ENCODE assay signal across 32 cellular contexts in the genomic region with DNA sequence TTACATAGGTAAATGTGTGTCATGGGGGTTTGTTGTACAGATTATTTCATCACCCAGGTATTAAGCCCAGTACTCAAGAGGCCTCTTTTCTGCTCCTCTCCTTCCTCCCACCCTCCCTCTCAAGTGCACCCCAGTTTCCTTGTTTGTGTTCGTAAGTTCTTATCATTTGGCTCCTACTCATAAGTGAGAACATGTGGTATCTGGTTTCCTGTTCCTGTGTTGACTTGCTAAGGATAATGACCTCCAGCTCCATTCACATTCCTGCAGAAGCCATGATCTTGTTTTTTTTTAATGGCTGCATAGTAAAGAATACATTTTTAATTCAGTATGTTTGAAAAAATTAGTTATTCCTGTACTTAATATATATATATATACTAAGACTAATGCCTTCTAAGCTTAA.
"Had no signal": no experiment of that assay in that cellular context is flagged by ENCODE, and none has a peak within 500 bp of the region (broad histone marks: within the 10 kb centered on the region; RNA-seq: fewer than 3 reads in every experiment).

No MANE protein-coding gene starts in this region.

- H3K27ac ChIP-seq: brain microvascular endothelial cell, foreskin keratinocyte, heart right ventricle, neural progenitor cell, parathyroid adenoma, right atrium auricular region, testis, transverse colon had no signal

- H3K36me3 Mint-ChIP-seq: activated naive CD4-positive, alpha-beta T cell treated with anti-CD3 and anti-CD28 coated beads, Interleukin-2, amount 10 ng/mL, durations not matched to agents 7 days and 5 days; activated naive CD8-positive, alpha-beta T cell treated with anti-CD3 and anti-CD28 coated beads, Interleukin-2, amount 10 ng/mL, durations not matched to agents 7 days and 5 days; memory B cell; natural killer cell; neural progenitor cell; WTC11 had no signal

- H3K4me3 Mint-ChIP-seq: activated CD4-positive, alpha-beta memory T cell treated with anti-CD3 and anti-CD28 coated beads, Interleukin-2, amount 10 ng/mL, durations not matched to agents 7 days and 5 days; activated CD4-positive, alpha-beta T cell treated with anti-CD3 and anti-CD28 coated beads, Interleukin-2, amount 10 ng/mL, durations not matched to agents 7 days and 5 days; activated naive CD4-positive, alpha-beta T cell treated with anti-CD3 and anti-CD28 coated beads, Interleukin-2, amount 10 ng/mL, durations not matched to agents 7 days and 5 days; activated naive CD8-positive, alpha-beta T cell treated with anti-CD3 and anti-CD28 coated beads, Interleukin-2, amount 10 ng/mL, durations not matched to agents 7 days and 5 days; activated T-cell treated with anti-CD3 and anti-CD28 coated beads, Interleukin-2, amount 50 U/mL, for 24 hours; memory B cell; natural killer cell; neural progenitor cell; T-helper 1 cell treated with Interleukin-12 subunit alpha and Interleukin-12 subunit beta and Interleukin-4 antibody, amounts not matched to agents 30 μg/mL and 1 μg/mL, for 36 hours; WTC11 had no signal

- DNase-seq: activated CD4-positive, alpha-beta memory T cell treated with anti-CD3 and anti-CD28 coated beads, Interleukin-2, amount 10 ng/mL, durations not matched to agents 7 days and 5 days; activated CD4-positive, alpha-beta T cell treated with anti-CD3 and anti-CD28 coated beads for 1 hour; activated CD4-positive, alpha-beta T cell treated with anti-CD3 and anti-CD28 coated beads, Interleukin-2, amount 10 ng/mL, durations not matched to agents 7 days and 5 days; activated CD8-positive, alpha-beta memory T cell treated with anti-CD3 and anti-CD28 coated beads, Interleukin-2, amount 50 U/mL, for 48 hours; activated gamma-delta T cell; activated naive CD4-positive, alpha-beta T cell treated with anti-CD3 and anti-CD28 coated beads, Interleukin-2, amount 10 ng/mL, durations not matched to agents 7 days and 5 days; activated naive CD8-positive, alpha-beta T cell treated with anti-CD3 and anti-CD28 coated beads, Interleukin-2, amount 10 ng/mL, durations not matched to agents 7 days and 5 days; activated T-cell treated with anti-CD3 and anti-CD28 coated beads, Interleukin-2, amount 50 U/mL, for 24 hours; amniotic stem cell; brain microvascular endothelial cell; caudate nucleus; heart right ventricle; left ventricle myocardium superior; natural killer cell; occipital lobe; stimulated activated CD4-positive, alpha-beta T cell treated with anti-CD3 and anti-CD28 coated beads, Interleukin-15, amount 100 ng/mL, for 24 hours; stimulated activated CD4-positive, alpha-beta T cell treated with anti-CD3 and anti-CD28 coated beads, Interleukin-2, amount 100 ng/mL, for 24 hours; stimulated activated naive CD4-positive, alpha-beta T cell treated with Interleukin-2 at 50 U/mL for 16 hours; T-helper 9 cell; testis; transverse colon had no signal

- H3K9ac ChIP-seq: neural progenitor cell, parathyroid adenoma had no signal

- H3K27ac Mint-ChIP-seq: activated CD4-positive, alpha-beta memory T cell treated with anti-CD3 and anti-CD28 coated beads, Interleukin-2, amount 10 ng/mL, durations not matched to agents 7 days and 5 days; activated CD4-positive, alpha-beta T cell treated with anti-CD3 and anti-CD28 coated beads, Interleukin-2, amount 10 ng/mL, durations not matched to agents 7 days and 5 days; activated naive CD4-positive, alpha-beta T cell treated with anti-CD3 and anti-CD28 coated beads, Interleukin-2, amount 10 ng/mL, durations not matched to agents 7 days and 5 days; activated naive CD8-positive, alpha-beta T cell treated with anti-CD3 and anti-CD28 coated beads, Interleukin-2, amount 10 ng/mL, durations not matched to agents 7 days and 5 days; activated T-cell treated with anti-CD3 and anti-CD28 coated beads, Interleukin-2, amount 50 U/mL, for 24 hours; memory B cell; natural killer cell; neural progenitor cell; T-helper 1 cell treated with Interleukin-12 subunit alpha and Interleukin-12 subunit beta and Interleukin-4 antibody, amounts not matched to agents 30 μg/mL and 1 μg/mL, for 36 hours; WTC11 had no signal

- H3K4me2 ChIP-seq: neural progenitor cell had no signal

- H3K4me3 ChIP-seq: heart right ventricle, neural progenitor cell, right atrium auricular region, testis, transverse colon had no signal

- H3K27me3 Mint-ChIP-seq: activated CD4-positive, alpha-beta memory T cell treated with anti-CD3 and anti-CD28 coated beads, Interleukin-2, amount 10 ng/mL, durations not matched to agents 7 days and 5 days; activated CD4-positive, alpha-beta T cell treated with anti-CD3 and anti-CD28 coated beads, Interleukin-2, amount 10 ng/mL, durations not matched to agents 7 days and 5 days; activated naive CD4-positive, alpha-beta T cell treated with anti-CD3 and anti-CD28 coated beads, Interleukin-2, amount 10 ng/mL, durations not matched to agents 7 days and 5 days; activated naive CD8-positive, alpha-beta T cell treated with anti-CD3 and anti-CD28 coated beads, Interleukin-2, amount 10 ng/mL, durations not matched to agents 7 days and 5 days; activated T-cell treated with anti-CD3 and anti-CD28 coated beads, Interleukin-2, amount 50 U/mL, for 24 hours; memory B cell had no signal

- ATAC-seq: esophagus mucosa, foreskin keratinocyte, heart right ventricle, left ventricle myocardium superior, natural killer cell, WTC11 had no signal

- H3K9me3 Mint-ChIP-seq: activated CD4-positive, alpha-beta memory T cell treated with anti-CD3 and anti-CD28 coated beads, Interleukin-2, amount 10 ng/mL, durations not matched to agents 7 days and 5 days; activated CD4-positive, alpha-beta T cell treated with anti-CD3 and anti-CD28 coated beads, Interleukin-2, amount 10 ng/mL, durations not matched to agents 7 days and 5 days; activated naive CD4-positive, alpha-beta T cell treated with anti-CD3 and anti-CD28 coated beads, Interleukin-2, amount 10 ng/mL, durations not matched to agents 7 days and 5 days; activated naive CD8-positive, alpha-beta T cell treated with anti-CD3 and anti-CD28 coated beads, Interleukin-2, amount 10 ng/mL, durations not matched to agents 7 days and 5 days; activated T-cell treated with anti-CD3 and anti-CD28 coated beads, Interleukin-2, amount 50 U/mL, for 24 hours; T-helper 1 cell treated with Interleukin-12 subunit alpha and Interleukin-12 subunit beta and Interleukin-4 antibody, amounts not matched to agents 30 μg/mL and 1 μg/mL, for 36 hours had no signal

- H3K4me1 Mint-ChIP-seq: activated CD4-positive, alpha-beta memory T cell treated with anti-CD3 and anti-CD28 coated beads, Interleukin-2, amount 10 ng/mL, durations not matched to agents 7 days and 5 days; activated CD4-positive, alpha-beta T cell treated with anti-CD3 and anti-CD28 coated beads, Interleukin-2, amount 10 ng/mL, durations not matched to agents 7 days and 5 days; activated naive CD4-positive, alpha-beta T cell treated with anti-CD3 and anti-CD28 coated beads, Interleukin-2, amount 10 ng/mL, durations not matched to agents 7 days and 5 days; activated naive CD8-positive, alpha-beta T cell treated with anti-CD3 and anti-CD28 coated beads, Interleukin-2, amount 10 ng/mL, durations not matched to agents 7 days and 5 days; memory B cell; natural killer cell; WTC11 had no signal

- H3K36me3 ChIP-seq: brain microvascular endothelial cell, heart right ventricle, neural progenitor cell, right atrium auricular region, transverse colon had no signal

- H2AFZ ChIP-seq: neural progenitor cell, parathyroid adenoma had no signal

- H3K79me2 ChIP-seq: parathyroid adenoma had no signal

- H3K4me1 ChIP-seq: foreskin keratinocyte, heart right ventricle, neural progenitor cell, parathyroid adenoma, right atrium auricular region, testis, transverse colon had no signal

- H3K27me3 ChIP-seq: brain microvascular endothelial cell, foreskin keratinocyte, heart right ventricle, neural progenitor cell, right atrium auricular region, testis, transverse colon had no signal

- H3K9me3 ChIP-seq: right atrium auricular region, testis, transverse colon had no signal

- FAIRE-seq: astrocyte, TTC549, urothelium cell line had no signal
